ENCODE assay signal across 27 cellular contexts in the genomic region with DNA sequence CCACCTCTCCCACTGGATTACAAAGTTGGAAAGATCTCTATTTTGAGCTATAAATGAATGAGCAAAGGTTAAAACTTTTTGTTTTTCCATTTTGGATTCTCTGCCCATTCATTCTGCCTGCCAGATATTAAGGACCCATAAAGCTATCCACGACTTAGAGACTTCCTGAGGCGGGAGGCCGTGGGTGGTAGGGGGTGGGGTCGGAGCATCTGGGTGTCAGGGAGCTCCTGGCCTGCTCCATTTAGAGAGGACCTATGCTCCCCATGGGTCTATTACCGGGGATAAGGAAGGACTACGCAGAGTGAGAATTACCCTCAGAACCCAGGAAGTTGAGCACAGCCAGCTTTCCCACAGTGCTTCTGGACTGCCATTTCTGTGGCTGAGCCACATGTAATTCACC. TPM values are rescaled to one million over a fixed set of nuclear protein-coding genes. Genes with fewer than 3 reads are reported as not detected.
DNase-seq lines count a peak whose midpoint lies in the region; ATAC-seq and TF ChIP-seq lines count a peak whose summit lies in the region.
"Had no signal": no experiment of that assay in that cellular context is flagged by ENCODE, and none has a peak within 500 bp of the region (broad histone marks: within the 10 kb centered on the region; RNA-seq: fewer than 3 reads in every experiment).

No MANE protein-coding gene starts in this region.

- peaks cover 76% of the 10 kb centered on the region for H3K36me3 Mint-ChIP-seq in activated CD4-positive, alpha-beta T cell treated with anti-CD3 and anti-CD28 coated beads, Interleukin-2, amount 10 ng/mL, durations not matched to agents 24 days and 14 days (ENCODE audit: low read depth)
- peaks cover 69% of the 10 kb centered on the region for H3K36me3 Mint-ChIP-seq in activated CD8-positive, alpha-beta T cell treated with anti-CD3 and anti-CD28 coated beads for 36 hours (ENCODE audit: low read depth)
- peaks cover 85% of the 10 kb centered on the region for H3K36me3 Mint-ChIP-seq in dendritic cell treated with granulocyte-macrophage colony-stimulating factor and Interleukin-4, amounts not matched to agents 40 ng/mL and 50 ng/mL, for 4 days (ENCODE audit: low read depth)

- intact Hi-C loops in activated CD4-positive, alpha-beta T cell treated with anti-CD3 and anti-CD28 coated beads, Interleukin-2, amount 10 ng/mL, durations not matched to agents 24 days and 14 days (cut with micrococcal nuclease), result no loop called here
- intact Hi-C loops in activated CD8-positive, alpha-beta T cell treated with anti-CD3 and anti-CD28 coated beads for 36 hours (cut with micrococcal nuclease), result no loop called here
- intact Hi-C loops in dendritic cell treated with granulocyte-macrophage colony-stimulating factor and Interleukin-4, amounts not matched to agents 40 ng/mL and 50 ng/mL, for 4 days (cut with micrococcal nuclease), result loop anchor here (5.0 kb wide), 1 partner anchor 45 kb away; the partner anchor contains the start of gene MARF1
- intact Hi-C loops in sciatic nerve (cut with DNase I), result no loop called here

- peaks cover 31% of the 10 kb centered on the region for H3K4me1 Mint-ChIP-seq in activated CD4-positive, alpha-beta T cell treated with anti-CD3 and anti-CD28 coated beads, Interleukin-2, amount 10 ng/mL, durations not matched to agents 24 days and 14 days
- H3K4me1 Mint-ChIP-seq in activated CD8-positive, alpha-beta T cell treated with anti-CD3 and anti-CD28 coated beads for 36 hours (ENCODE audit: low read depth), result peaks cover 37% of the 10 kb centered on the region
- H3K4me1 Mint-ChIP-seq in dendritic cell treated with granulocyte-macrophage colony-stimulating factor and Interleukin-4, amounts not matched to agents 40 ng/mL and 50 ng/mL, for 4 days (ENCODE audit: low read depth), result peaks cover 58% of the 10 kb centered on the region

- POLR2A ChIA-PET in activated CD8-positive, alpha-beta T cell treated with anti-CD3 and anti-CD28 coated beads for 36 hours (lab: Charles Lee), result interaction anchor here (0.6 to 1.6 kb wide), 3 partner anchors 10 to 25 kb away, joined by 3 to 6 read pairs (median 5); no protein-coding TSS in a partner anchor

- TF ChIP-seq CTCF in activated CD8-positive, alpha-beta T cell treated with anti-CD3 and anti-CD28 coated beads for 36 hours (IDR thresholded peaks at IDR 0.05), result no peak

- H3K4me3 Mint-ChIP-seq in activated CD4-positive, alpha-beta T cell treated with anti-CD3 and anti-CD28 coated beads, Interleukin-2, amount 10 ng/mL, durations not matched to agents 24 days and 14 days, result no peak overlapping the region
- no peak overlapping the region for H3K4me3 Mint-ChIP-seq in activated CD8-positive, alpha-beta T cell treated with anti-CD3 and anti-CD28 coated beads for 36 hours
- no peak overlapping the region for H3K4me3 Mint-ChIP-seq in dendritic cell treated with granulocyte-macrophage colony-stimulating factor and Interleukin-4, amounts not matched to agents 40 ng/mL and 50 ng/mL, for 4 days
- H3K4me3 Mint-ChIP-seq: CD8-positive, alpha-beta T cell; WTC11 had no signal

- H3K9me3 Mint-ChIP-seq in activated CD4-positive, alpha-beta T cell treated with anti-CD3 and anti-CD28 coated beads, Interleukin-2, amount 10 ng/mL, durations not matched to agents 24 days and 14 days, result no peaks in the 10 kb centered on the region
- no peaks in the 10 kb centered on the region for H3K9me3 Mint-ChIP-seq in activated CD8-positive, alpha-beta T cell treated with anti-CD3 and anti-CD28 coated beads for 36 hours
- H3K9me3 Mint-ChIP-seq in dendritic cell treated with granulocyte-macrophage colony-stimulating factor and Interleukin-4, amounts not matched to agents 40 ng/mL and 50 ng/mL, for 4 days, result peaks cover 15% of the 10 kb centered on the region
- H3K9me3 Mint-ChIP-seq: CD8-positive, alpha-beta T cell; WTC11 had no signal

- H3K27me3 Mint-ChIP-seq in activated CD4-positive, alpha-beta T cell treated with anti-CD3 and anti-CD28 coated beads, Interleukin-2, amount 10 ng/mL, durations not matched to agents 24 days and 14 days, result no peaks in the 10 kb centered on the region
- H3K27me3 Mint-ChIP-seq in activated CD8-positive, alpha-beta T cell treated with anti-CD3 and anti-CD28 coated beads for 36 hours, result no peaks in the 10 kb centered on the region
- H3K27me3 Mint-ChIP-seq in dendritic cell treated with granulocyte-macrophage colony-stimulating factor and Interleukin-4, amounts not matched to agents 40 ng/mL and 50 ng/mL, for 4 days, result no peaks in the 10 kb centered on the region

- ATAC-seq in activated CD8-positive, alpha-beta T cell treated with anti-CD3 and anti-CD28 coated beads for 36 hours, result no peak
- ATAC-seq in sciatic nerve, result peak; percentile 31
- no peak for ATAC-seq in GM18858 (IDR thresholded peaks at IDR 0.05; ENCODE audit: unreplicated experiment)
- ATAC-seq: CD8-positive, alpha-beta T cell; WTC11 had no signal

- H3K27ac Mint-ChIP-seq in activated CD4-positive, alpha-beta T cell treated with anti-CD3 and anti-CD28 coated beads, Interleukin-2, amount 10 ng/mL, durations not matched to agents 24 days and 14 days, result peak overlapping the region; percentile 74
- peak overlapping the region; percentile 96 for H3K27ac Mint-ChIP-seq in activated CD8-positive, alpha-beta T cell treated with anti-CD3 and anti-CD28 coated beads for 36 hours
- peak overlapping the region; percentile 65 for H3K27ac Mint-ChIP-seq in dendritic cell treated with granulocyte-macrophage colony-stimulating factor and Interleukin-4, amounts not matched to agents 40 ng/mL and 50 ng/mL, for 4 days
- H3K27ac Mint-ChIP-seq: WTC11 had no signal

- CTCF ChIA-PET in activated CD8-positive, alpha-beta T cell treated with anti-CD3 and anti-CD28 coated beads for 36 hours (lab: Charles Lee), result interaction anchor here (1.1 to 1.5 kb wide), 3 partner anchors 43 to 170 kb away, joined by 3 to 4 read pairs (median 3); no protein-coding TSS in a partner anchor

- no peak for DNase-seq in activated CD4-positive, alpha-beta T cell treated with anti-CD3 and anti-CD28 coated beads, Interleukin-2, amount 10 ng/mL, durations not matched to agents 24 days and 14 days
- DNase-seq in activated CD4-positive, alpha-beta T cell treated with anti-CD3 and anti-CD28 coated beads for 48 hours, result no peak
- DNase-seq in activated CD8-positive, alpha-beta T cell treated with anti-CD3 and anti-CD28 coated beads for 36 hours, result no peak
- DNase-seq in sciatic nerve (ENCODE audit: low spot score) (no peak), cortex of kidney (lab: John Stamatoyannopoulos, UW) (no peak), A172 (ENCODE audit: low spot score) (no peak)
- DNase-seq: activated CD4-positive, alpha-beta T cell treated with anti-CD3 and anti-CD28 coated beads, Interleukin-2, amount 50 U/mL, for 48 hours; activated CD8-positive, alpha-beta memory T cell treated with anti-CD3 and anti-CD28 coated beads, Interleukin-2, amount 50 U/mL, for 4 hours; activated effector memory CD4-positive, alpha-beta T cell treated with Interleukin-2 at 50 U/mL for 16 hours; CD8-positive, alpha-beta T cell; central memory CD4-positive, alpha-beta T cell; dermis blood vessel endothelial cell; foreskin fibroblast; kidney; left ventricle myocardium superior; mesendoderm; NCI-H1048; NCI-H446; NCI-H82; stimulated activated CD4-positive, alpha-beta T cell treated with anti-CD3 and anti-CD28 coated beads, Interleukin-15, amount 100 ng/mL, for 24 hours; stimulated activated CD4-positive, alpha-beta T cell treated with anti-CD3 and anti-CD28 coated beads, Interleukin-4, amount 100 ng/mL, for 4 hours; T-helper 1 cell; testis; uterus had no signal

RNA-seq across cellular contexts. Expression of gene MARF1, which starts 45.8 kb away (rescaled TPM):
- total RNA-seq in activated CD4-positive, alpha-beta T cell treated with anti-CD3 and anti-CD28 coated beads, Interleukin-2, amount 10 ng/mL, durations not matched to agents 24 days and 14 days, result 55.6 and 56.2 TPM in 2 replicates
- 10 to 100 TPM; 55.7 to 56.0 TPM for total RNA-seq in activated CD8-positive, alpha-beta T cell treated with anti-CD3 and anti-CD28 coated beads for 36 hours
- 138 TPM for total RNA-seq in sciatic nerve
- 6.4 and 8.9 TPM in 2 replicates for total RNA-seq in A172 (2014; rRNA removed; shearing (Covaris generic))

RNA-seq across cellular contexts. Expression of gene NDE1, which starts 52.9 kb away (rescaled TPM):
- 85.4 and 85.8 TPM in 2 replicates for total RNA-seq in activated CD4-positive, alpha-beta T cell treated with anti-CD3 and anti-CD28 coated beads, Interleukin-2, amount 10 ng/mL, durations not matched to agents 24 days and 14 days
- total RNA-seq in activated CD8-positive, alpha-beta T cell treated with anti-CD3 and anti-CD28 coated beads for 36 hours, result 100 to 1,000 TPM in 1 of 2 experiments, 10 to 100 TPM in 1; 97.6 to 103 TPM
- total RNA-seq in sciatic nerve, result 42.9 TPM
- 47.5 and 55.9 TPM in 2 replicates for total RNA-seq in A172 (2014; rRNA removed; shearing (Covaris generic))
